1 cellular context compared by ENCODE assay signal in genomic region chr22:17781319-17782031, GRCh38.
A peak's percentile ranks its signal among the peaks of the same experiment; 100 is the strongest.
TF ChIP-seq lines count a peak whose summit lies in the region.

No MANE protein-coding gene starts in this region.

TF ChIP-seq in HepG2, 621 proteins besides CTCF, POLR2A, EP300 and RAD21 (continued from another document):
- TF ChIP-seq ZSCAN25 (CRISPR knock-in tag; IDR thresholded peaks at IDR 0.05) (peak; percentile 81), THAP7 (CRISPR knock-in tag; IDR thresholded peaks at IDR 0.05) (no peak), ZNF547 (CRISPR knock-in tag; IDR thresholded peaks at IDR 0.05) (peak; percentile 73; the same call in 1 of the 2 replicates), ATAD3A (CRISPR knock-in tag; IDR thresholded peaks at IDR 0.05) (no peak), E2F5 (CRISPR knock-in tag; conservative IDR thresholded peaks at IDR 0.05) (no peak), MEF2D (CRISPR knock-in tag; IDR thresholded peaks at IDR 0.05) (no peak), MIER2 (CRISPR knock-in tag; IDR thresholded peaks at IDR 0.05) (no peak), ZMAT5 (CRISPR knock-in tag; IDR thresholded peaks at IDR 0.05; ENCODE audit: borderline replicate concordance, low read depth) (no peak), HNRNPH1 (optimal IDR thresholded peaks at IDR 0.05; ENCODE audit: low read depth, low read length) (no peak), RAD51 (IDR thresholded peaks at IDR 0.05; ENCODE audit: borderline replicate concordance) (no peak), GATAD1 (CRISPR knock-in tag; IDR thresholded peaks at IDR 0.05) (peak; percentile 14; the same call in 1 of the 2 replicates), STAG1 (CRISPR knock-in tag; IDR thresholded peaks at IDR 0.05) (no peak), ZBTB43 (CRISPR knock-in tag; conservative IDR thresholded peaks at IDR 0.05) (no peak), BCLAF1 (IDR thresholded peaks at IDR 0.05) (no peak), SMAD3 (CRISPR knock-in tag; IDR thresholded peaks at IDR 0.05) (no peak), ELF1 (CRISPR knock-in tag; IDR thresholded peaks at IDR 0.05) (no peak), CENPT (CRISPR knock-in tag; IDR thresholded peaks at IDR 0.05; ENCODE audit: low read depth) (no peak), ZNF784 (CRISPR knock-in tag; IDR thresholded peaks at IDR 0.05; ENCODE audit: borderline replicate concordance) (0 out of 2 replicates have a peak, but pooled peaks have one; percentile 47), NRL (CRISPR knock-in tag; IDR thresholded peaks at IDR 0.05; ENCODE audit: borderline replicate concordance) (peak; percentile 51; the same call in 1 of the 2 replicates), CEBPG (CRISPR knock-in tag; IDR thresholded peaks at IDR 0.05) (no peak), RELA (CRISPR knock-in tag; IDR thresholded peaks at IDR 0.05) (peak; percentile 92; the same call in 1 of the 2 replicates), XRCC5 (optimal IDR thresholded peaks at IDR 0.05; ENCODE audit: low read length) (peak; percentile 57), NFE2L2 (IDR thresholded peaks at IDR 0.05; ENCODE audit: low read length) (peak; percentile 71), ONECUT2 (CRISPR knock-in tag; IDR thresholded peaks at IDR 0.05) (no peak), ZFP90 (CRISPR knock-in tag; IDR thresholded peaks at IDR 0.05; ENCODE audit: borderline replicate concordance) (no peak), ZNF660 (CRISPR knock-in tag; IDR thresholded peaks at IDR 0.05; ENCODE audit: borderline replicate concordance, low read depth) (no peak), ZNF292 (CRISPR knock-in tag; IDR thresholded peaks at IDR 0.05; ENCODE audit: borderline replicate concordance, low read depth) (peak; percentile 70), ARID4A (CRISPR knock-in tag; IDR thresholded peaks at IDR 0.05; ENCODE audit: borderline replicate concordance) (peak; percentile 53; the same call in 1 of the 2 replicates), E2F2 (CRISPR knock-in tag; IDR thresholded peaks at IDR 0.05; ENCODE audit: borderline replicate concordance) (no peak), ZNF777 (CRISPR knock-in tag; IDR thresholded peaks at IDR 0.05) (no peak), ZNF234 (CRISPR knock-in tag; conservative IDR thresholded peaks at IDR 0.05) (no peak), E2F1 (CRISPR knock-in tag; IDR thresholded peaks at IDR 0.05) (no peak)
